ENCODE assay signal across 1 cellular context in genomic region chr22:36594569-36594968, GRCh38.
TF ChIP-seq lines count a peak whose summit lies in the region.

No MANE protein-coding gene starts in this region.

TF ChIP-seq in HEK293, 187 proteins besides CTCF, POLR2A, EP300 and RAD21 (continued from another document):
- no peak for TF ChIP-seq ZBTB11 (tag by site-specific recombination; conservative IDR thresholded peaks at IDR 0.05; ENCODE audit: low read depth)
- 0 out of 2 replicates have a peak, but pooled peaks have one; percentile 30 for TF ChIP-seq SALL2 (tag by site-specific recombination; IDR thresholded peaks at IDR 0.05; ENCODE audit: borderline replicate concordance)
